Comparison of ENCODE assay signal across 2 cellular contexts in genomic region chr10:31937371-31937770, GRCh38.
TF ChIP-seq lines count a peak whose summit lies in the region.

No MANE protein-coding gene starts in this region.

TF ChIP-seq in HCT116, 20 proteins besides CTCF, POLR2A, EP300 and RAD21:
- no peak for TF ChIP-seq EGR1 (IDR thresholded peaks at IDR 0.05; ENCODE audit: low read depth)
- TF ChIP-seq ZFX (IDR thresholded peaks at IDR 0.05) = no peak
- TF ChIP-seq ELF1 (IDR thresholded peaks at IDR 0.05; ENCODE audit: borderline replicate concordance, low read depth) = no peak
- no peak for TF ChIP-seq EZH2phosphoT487 (IDR thresholded peaks at IDR 0.05; ENCODE audit: borderline replicate concordance)
- no peak for TF ChIP-seq CBX3 (IDR thresholded peaks at IDR 0.05; ENCODE audit: low read depth)
- no peak for TF ChIP-seq ZNF274 (IDR thresholded peaks at IDR 0.05; ENCODE audit: low read depth, low read length)
- no peak for TF ChIP-seq POLR2AphosphoS5 (IDR thresholded peaks at IDR 0.05; ENCODE audit: low read depth, low read length)
- no peak for TF ChIP-seq SIN3A (IDR thresholded peaks at IDR 0.05; ENCODE audit: low read depth)
- no peak for TF ChIP-seq TCF7L2 (IDR thresholded peaks at IDR 0.05; ENCODE audit: borderline replicate concordance, extremely low read depth, insufficient read depth, insufficient read length)
- no peak for TF ChIP-seq EZH2 (IDR thresholded peaks at IDR 0.05)
- TF ChIP-seq REST (IDR thresholded peaks at IDR 0.05; ENCODE audit: low read depth) = no peak
- TF ChIP-seq SP1 (IDR thresholded peaks at IDR 0.05; ENCODE audit: low read depth) = no peak
- no peak for TF ChIP-seq SRF (IDR thresholded peaks at IDR 0.05; ENCODE audit: low read depth)
- no peak for TF ChIP-seq CEBPB (IDR thresholded peaks at IDR 0.05; ENCODE audit: low read depth)
- TF ChIP-seq YY1 (IDR thresholded peaks at IDR 0.05; ENCODE audit: extremely low read depth, insufficient replicate concordance, low read depth, low read length) = no peak
- no peak for TF ChIP-seq JUND (IDR thresholded peaks at IDR 0.05)
- no peak for TF ChIP-seq FOSL1 (IDR thresholded peaks at IDR 0.05; ENCODE audit: low read depth)
- no peak for TF ChIP-seq ATF3 (IDR thresholded peaks at IDR 0.05)
- TF ChIP-seq MAX (IDR thresholded peaks at IDR 0.05) = no peak

TF ChIP-seq in K562, 482 proteins besides CTCF, POLR2A, EP300 and RAD21 (continues in another document):
- no peak for TF ChIP-seq ARID3A (IDR thresholded peaks at IDR 0.05; ENCODE audit: borderline replicate concordance, low read depth, low read length)
- peak; percentile 23; the same call in 1 of the 2 replicates for TF ChIP-seq HDAC2 (IDR thresholded peaks at IDR 0.05)
- no peak for TF ChIP-seq ARID3B (CRISPR knock-in tag; IDR thresholded peaks at IDR 0.05; ENCODE audit: borderline replicate concordance)
- no peak for TF ChIP-seq TCFL5 (CRISPR knock-in tag; conservative IDR thresholded peaks at IDR 0.05)
- no peak for TF ChIP-seq HMGXB4 (CRISPR knock-in tag; IDR thresholded peaks at IDR 0.05)
- no peak for TF ChIP-seq TCF7 (IDR thresholded peaks at IDR 0.05; ENCODE audit: borderline replicate concordance)
- no peak for TF ChIP-seq MXD1 (CRISPR knock-in tag; IDR thresholded peaks at IDR 0.05; ENCODE audit: borderline replicate concordance, poor library complexity, severe bottlenecking)
- TF ChIP-seq ASH1L (IDR thresholded peaks at IDR 0.05; ENCODE audit: borderline replicate concordance, low read depth, partially characterized antibody) = no peak
- no peak for TF ChIP-seq HLTF (IDR thresholded peaks at IDR 0.05)
- TF ChIP-seq PCBP1 (IDR thresholded peaks at IDR 0.05; ENCODE audit: low read depth, low read length, poor library complexity, severe bottlenecking) = no peak
- TF ChIP-seq ZNF175 (CRISPR knock-in tag; IDR thresholded peaks at IDR 0.05; ENCODE audit: low read depth) = no peak
- TF ChIP-seq SMAD4 (CRISPR knock-in tag; conservative IDR thresholded peaks at IDR 0.05) = no peak
- TF ChIP-seq SNAPC5 (CRISPR knock-in tag; IDR thresholded peaks at IDR 0.05) = no peak
- no peak for TF ChIP-seq RFX5 (IDR thresholded peaks at IDR 0.05; ENCODE audit: low read depth, low read length)
- no peak for TF ChIP-seq ZBTB11 (CRISPR knock-in tag; IDR thresholded peaks at IDR 0.05)
- no peak for TF ChIP-seq EHMT2 (IDR thresholded peaks at IDR 0.05)
- TF ChIP-seq ELF1 (tag; IDR thresholded peaks at IDR 0.05) = no peak
- no peak for TF ChIP-seq JUNB (CRISPR knock-in tag; conservative IDR thresholded peaks at IDR 0.05)
- TF ChIP-seq ZNF75A (CRISPR knock-in tag; IDR thresholded peaks at IDR 0.05) = no peak
- no peak for TF ChIP-seq POLR2G (IDR thresholded peaks at IDR 0.05; ENCODE audit: low read depth, low read length)
- no peak for TF ChIP-seq ETS1 (conservative IDR thresholded peaks at IDR 0.05; ENCODE audit: control insufficient read depth, low read depth, low read length)
- TF ChIP-seq ZNF224 (CRISPR knock-in tag; IDR thresholded peaks at IDR 0.05) = no peak
- no peak for TF ChIP-seq PHB2 (IDR thresholded peaks at IDR 0.05; ENCODE audit: low read depth)
- 0 out of 2 replicates have a peak, but pooled peaks have one; percentile 26 for TF ChIP-seq L3MBTL2 (IDR thresholded peaks at IDR 0.05)
- TF ChIP-seq FOS (IDR thresholded peaks at IDR 0.05; ENCODE audit: extremely low read depth, insufficient read length) = no peak
- TF ChIP-seq SMARCE1 (IDR thresholded peaks at IDR 0.05) = 0 out of 2 replicates have a peak, but pooled peaks have one; percentile 36
- no peak for TF ChIP-seq XRCC5 (IDR thresholded peaks at IDR 0.05; ENCODE audit: low read depth, low read length)
- TF ChIP-seq FOXJ2 (tag; IDR thresholded peaks at IDR 0.05) = 0 out of 2 replicates have a peak, but pooled peaks have one; percentile 36
- TF ChIP-seq DPF2 (IDR thresholded peaks at IDR 0.05) = peak; percentile 36; the same call in 1 of the 2 replicates
- TF ChIP-seq ZNF766 (CRISPR knock-in tag; conservative IDR thresholded peaks at IDR 0.05) = 0 out of 2 replicates have a peak, but pooled peaks have one; percentile 34
- no peak for TF ChIP-seq DDX20 (tag; IDR thresholded peaks at IDR 0.05; ENCODE audit: low read depth)
- no peak for TF ChIP-seq HNRNPK (IDR thresholded peaks at IDR 0.05; ENCODE audit: low read depth, low read length, poor library complexity, severe bottlenecking)
- TF ChIP-seq ZNF740 (CRISPR knock-in tag; IDR thresholded peaks at IDR 0.05) = no peak
- no peak for TF ChIP-seq ZNF740 (tag; IDR thresholded peaks at IDR 0.05)
- peak; percentile 46 for TF ChIP-seq THRA (IDR thresholded peaks at IDR 0.05)
- 0 out of 2 replicates have a peak, but pooled peaks have one; percentile 30 for TF ChIP-seq SMARCA4 (IDR thresholded peaks at IDR 0.05)
- TF ChIP-seq HMG20A (CRISPR knock-in tag; conservative IDR thresholded peaks at IDR 0.05) = no peak
- TF ChIP-seq ZNF24 (IDR thresholded peaks at IDR 0.05) = no peak
- no peak for TF ChIP-seq MTF1 (CRISPR knock-in tag; IDR thresholded peaks at IDR 0.05; ENCODE audit: borderline replicate concordance)
- 0 out of 2 replicates have a peak, but pooled peaks have one; percentile 17 for TF ChIP-seq ZFX (CRISPR knock-in tag; IDR thresholded peaks at IDR 0.05)
- TF ChIP-seq CEBPB (tag; IDR thresholded peaks at IDR 0.05) = no peak
- TF ChIP-seq PTRF (tag; IDR thresholded peaks at IDR 0.05) = no peak
- peak in 1 of 2 experiments; percentile 60; a peak in 2 of 4 replicates for TF ChIP-seq MLLT1 (IDR thresholded peaks at IDR 0.05)
- no peak for TF ChIP-seq ZC3H4 (CRISPR knock-in tag; IDR thresholded peaks at IDR 0.05; ENCODE audit: borderline replicate concordance)
- no peak for TF ChIP-seq HMG20B (CRISPR knock-in tag; IDR thresholded peaks at IDR 0.05)
- no peak for TF ChIP-seq KAT7 (CRISPR knock-in tag; IDR thresholded peaks at IDR 0.05; ENCODE audit: borderline replicate concordance)
